Comparison of ENCODE assay signal across 24 cellular contexts in genomic region chr7:90603346-90603745, GRCh38.
"Had no signal": no experiment of that assay in that cellular context is flagged by ENCODE, and none has a peak within 500 bp of the region (broad histone marks: within the 10 kb centered on the region; RNA-seq: fewer than 3 reads in every experiment).

No MANE protein-coding gene starts in this region.

- DNase-seq: immature natural killer cell; kidney; left colon; left lung; lower lobe of right lung; mammary epithelial cell; mesenchymal stem cell; naive thymus-derived CD8-positive, alpha-beta T cell; nucleus accumbens; right lobe of liver; stimulated activated CD4-positive, alpha-beta T cell treated with anti-CD3 and anti-CD28 coated beads, Interleukin-1b, Interleukin-23, amount 100 ng/mL, for 48 hours; stimulated activated CD4-positive, alpha-beta T cell treated with anti-CD3 and anti-CD28 coated beads, Interleukin-2, amount 100 ng/mL, for 48 hours; stimulated activated CD4-positive, alpha-beta T cell treated with anti-CD3 and anti-CD28 coated beads, Interleukin-4, amount 100 ng/mL, for 4 hours; stimulated activated CD8-positive, alpha-beta memory T cell treated with anti-CD3 and anti-CD28 coated beads, Interleukin-4, amount 100 ng/mL, for 48 hours; stimulated activated naive CD4-positive, alpha-beta T cell treated with Interleukin-2 at 50 U/mL for 16 hours; stimulated activated naive CD8-positive, alpha-beta T cell treated with anti-CD3 and anti-CD28 coated beads, Interleukin-15, amount 100 ng/mL, for 72 hours; substantia nigra; uterus had no signal

- H3K79me2 ChIP-seq: parathyroid adenoma had no signal

- ATAC-seq: left colon; left lung; lower lobe of right lung; naive thymus-derived CD8-positive, alpha-beta T cell; right lobe of liver; stimulated activated memory B cell treated with anti-CD40 and anti-IgM and Interleukin-4, amounts not matched to agents 10 μg/mL and 1 μg/mL and 100 μg/mL, for 72 hours; stimulated activated naive CD8-positive, alpha-beta T cell treated with anti-CD3 and anti-CD28 coated beads, Interleukin-15, amount 100 ng/mL, for 72 hours had no signal

- H3K27ac ChIP-seq: left lung, lower lobe of right lung, parathyroid adenoma, right atrium auricular region, right lobe of liver, tibial nerve, uterus had no signal

- H3K4me3 ChIP-seq: left lung, lower lobe of right lung, right atrium auricular region, right lobe of liver, smooth muscle cell, tibial nerve, uterus had no signal

- H3K9me3 ChIP-seq: left lung, lower lobe of right lung, right atrium auricular region, right lobe of liver, tibial nerve, uterus had no signal

- FAIRE-seq: islet of Langerhans, kidney had no signal

- H2AFZ ChIP-seq: parathyroid adenoma had no signal

- H3K36me3 ChIP-seq: left lung, lower lobe of right lung, right atrium auricular region, right lobe of liver, tibial nerve, uterus had no signal

- H3K27me3 ChIP-seq: left lung, right atrium auricular region, right lobe of liver, tibial nerve, uterus had no signal

- H3K4me2 ChIP-seq: smooth muscle cell had no signal

- H3K4me1 ChIP-seq: parathyroid adenoma, uterus had no signal
